8 cellular contexts compared by ENCODE assay signal in genomic region chr16:67000384-67001158, GRCh38. TPM values are rescaled to one million over a fixed set of nuclear protein-coding genes. Genes with fewer than 3 reads are reported as not detected.
DNase-seq lines count a peak whose midpoint lies in the region; ATAC-seq and TF ChIP-seq lines count a peak whose summit lies in the region.

No MANE protein-coding gene starts in this region.

- H3K36me3 ChIP-seq in lung (ENCODE audit: control insufficient read depth in 2 of 2, insufficient read depth in 2 of 2, low read length in 2 of 2), result no peaks in the 10 kb centered on the region

- no peaks in the 10 kb centered on the region for H3K27me3 ChIP-seq in lung (ENCODE audit: control insufficient read depth, insufficient read depth)

- TF ChIP-seq CTCF in lung (IDR thresholded peaks at IDR 0.05; ENCODE audit: control extremely low read depth, extremely low read depth), result no peak

- ATAC-seq in lung (ENCODE audit: insufficient read depth, low FRiP score), result peak; percentile 56
- no peak for ATAC-seq in GM18519 (IDR thresholded peaks at IDR 0.05; ENCODE audit: low FRiP score, unreplicated experiment)

- peak overlapping the region; percentile 40 for H3K4me3 ChIP-seq in lung

- H3K9me3 ChIP-seq in lung (ENCODE audit: control insufficient read depth in 2 of 2, insufficient read depth in 1 of 2, low read length in 1 of 2), result no peaks in the 10 kb centered on the region

- DNase-seq in DMS153 (lab: John Stamatoyannopoulos, UW), result peak; percentile 49
- peak; percentile 37 for DNase-seq in NCI-H1092 (lab: John Stamatoyannopoulos, UW)
- DNase-seq in activated CD4-positive, alpha-beta T cell treated with anti-CD3 and anti-CD28 coated beads, Interleukin-2, amount 50 U/mL, for 1 hour, result peak; percentile 52
- peak; percentile 43 for DNase-seq in dermis blood vessel endothelial cell
- peak; percentile 66 for DNase-seq in lung (ENCODE audit: low spot score)
- peak; percentile 24 for DNase-seq in stimulated activated CD8-positive, alpha-beta memory T cell treated with anti-CD3 and anti-CD28 coated beads, Interleukin-12 subunit alpha, Interleukin-12 subunit beta, amount 100 ng/mL, for 4 hours (ENCODE audit: low read depth)
- no peak for DNase-seq in NCI-H1694 treated with DMSO at 0.1 percent for 48 hours (lab: John Stamatoyannopoulos, UW)

- WGBS in lung, 2 donors, result 1 to 7% methylated on average over 59 to 75 of the region's 75 CpGs

- H3K27ac ChIP-seq in lung (ENCODE audit: low read depth in 1 of 2, low read length in 1 of 2), result peak overlapping the region; percentile 11 to 81

- H3K4me1 ChIP-seq in lung (ENCODE audit: control insufficient read depth in 2 of 2, insufficient read depth in 2 of 2, low read length in 2 of 2), result peaks cover 0 to 7% of the 10 kb centered on the region in 2 donors

RNA-seq across cellular contexts. Expression of gene CES4A, which starts 12.2 kb away (rescaled TPM):
- total RNA-seq in dermis blood vessel endothelial cell (1.4 and 1.7 TPM in 2 replicates), lung (10 to 100 TPM; 10.5 to 29.8 TPM)
- polyA plus RNA-seq in lung, result 10 to 100 TPM in 1 of 2 donors, 1 to 10 TPM in 1; 8.0 to 16.7 TPM

RNA-seq across cellular contexts. Expression of gene CBFB, which starts 28.4 kb away (rescaled TPM):
- total RNA-seq in dermis blood vessel endothelial cell (96.5 and 124 TPM in 2 replicates), lung (10 to 100 TPM; 47.6 to 59.4 TPM)
- polyA plus RNA-seq in lung, result 10 to 100 TPM; 23.3 to 29.6 TPM

RNA-seq across cellular contexts. Expression of gene CES3, which starts 39.5 kb away (rescaled TPM):
- total RNA-seq in dermis blood vessel endothelial cell, result not detected in 2 replicates
- 1 to 10 TPM in 1 of 2 donors, under 1 TPM in 1; 0.57 to 2.6 TPM for total RNA-seq in lung
- under 1 TPM; 0.85 to 0.96 TPM for polyA plus RNA-seq in lung
